8 cellular contexts compared by ENCODE assay signal in the genomic region with DNA sequence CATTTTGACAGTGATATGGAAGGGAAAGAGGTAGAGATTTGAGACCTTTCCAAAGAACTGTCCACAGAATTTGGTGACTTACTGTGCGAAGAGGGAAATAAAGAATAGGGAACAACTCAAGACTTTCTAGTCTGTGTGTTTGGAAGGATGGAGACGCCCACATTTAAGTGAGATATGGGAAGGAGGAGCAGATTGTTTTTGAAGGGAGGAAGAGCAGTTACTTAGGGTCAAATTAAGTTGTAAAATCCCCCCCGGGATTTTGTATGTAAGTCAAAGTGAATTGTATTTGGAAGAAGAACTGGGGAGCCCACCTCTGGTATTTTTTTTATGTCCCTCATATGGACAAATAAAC. TPM values are rescaled to one million over a fixed set of nuclear protein-coding genes. Genes with fewer than 3 reads are reported as not detected.
DNase-seq lines count a peak whose midpoint lies in the region; ATAC-seq and TF ChIP-seq lines count a peak whose summit lies in the region.

No MANE protein-coding gene starts in this region.

- H3K4me3 ChIP-seq in SK-N-SH (ENCODE audit: low read depth in 2 of 2, low read length in 1 of 2) (peak overlapping the region; percentile 96 to 98), body of pancreas (no peak overlapping the region), lung (peak overlapping the region; percentile 96), urinary bladder (ENCODE audit: low read depth, low read length) (peak overlapping the region; percentile 68)

- no peak for TF ChIP-seq EP300 in SK-N-SH (IDR thresholded peaks at IDR 0.05; ENCODE audit: borderline replicate concordance in 1 of 2, low read depth in 1 of 2, low read length in 1 of 2)

- peak overlapping the region; percentile 81 for H3K4me2 ChIP-seq in SK-N-SH

- no peaks in the 10 kb centered on the region for H3K27me3 ChIP-seq in SK-N-SH (ENCODE audit: insufficient read depth)
- no peaks in the 10 kb centered on the region for H3K27me3 ChIP-seq in body of pancreas
- H3K27me3 ChIP-seq in lung (ENCODE audit: control insufficient read depth, insufficient read depth), result no peaks in the 10 kb centered on the region

- H3K9me3 ChIP-seq in SK-N-SH (no peaks in the 10 kb centered on the region), body of pancreas (no peaks in the 10 kb centered on the region), lung (ENCODE audit: control insufficient read depth in 2 of 2, insufficient read depth in 1 of 2, low read length in 1 of 2) (no peaks in the 10 kb centered on the region)

- peaks cover 14% of the 10 kb centered on the region for H3F3A ChIP-seq in SK-N-SH (replicated peaks; ENCODE audit: insufficient read depth)

- POLR2A ChIA-PET in SK-N-SH (lab: Yijun Ruan, JAX), result interaction anchor here (1.2 to 3.6 kb wide), 2 partner anchors 41 to 153 kb away, joined by 3 to 25 read pairs; partner anchors contain the start of gene HMGB1

- TF ChIP-seq CTCF in SK-N-SH (IDR thresholded peaks at IDR 0.05), result no peak
- no peak for TF ChIP-seq CTCF in body of pancreas (IDR thresholded peaks at IDR 0.05)
- no peak for TF ChIP-seq CTCF in lung (IDR thresholded peaks at IDR 0.05; ENCODE audit: control extremely low read depth, extremely low read depth)

- CTCF ChIA-PET in SK-N-SH (lab: Yijun Ruan, JAX), result interaction anchor here (1.0 to 2.1 kb wide), 3 partner anchors 40 to 504 kb away, joined by 3 to 8 read pairs (median 4); no protein-coding TSS in a partner anchor

- H4K20me1 ChIP-seq in SK-N-SH (ENCODE audit: insufficient read depth), result peaks cover 20% of the 10 kb centered on the region; the same call in 1 of the 2 replicates

- ATAC-seq in SK-N-SH treated with all-trans-retinoic acid at 6 μM for 48 hours (no peak), body of pancreas (no peak), lung (ENCODE audit: insufficient read depth, low FRiP score) (no peak), HG02970 (IDR thresholded peaks at IDR 0.05; ENCODE audit: low FRiP score, unreplicated experiment) (no peak), GM19324 (IDR thresholded peaks at IDR 0.05; ENCODE audit: low FRiP score, unreplicated experiment) (no peak)

- H3K36me3 ChIP-seq in SK-N-SH (replicated peaks in 1 of 2; ENCODE audit: control insufficient read depth in 1 of 2, insufficient read depth in 2 of 2, low read length in 1 of 2), result peaks cover 21 to 28% of the 10 kb centered on the region in 2 experiments
- peaks cover 4 to 5% of the 10 kb centered on the region in 2 donors for H3K36me3 ChIP-seq in body of pancreas (replicated peaks in 1 of 2; ENCODE audit: insufficient read depth in 1 of 2, low read depth in 2 of 2)
- peaks cover 4 to 8% of the 10 kb centered on the region in 2 donors for H3K36me3 ChIP-seq in lung (ENCODE audit: control insufficient read depth in 2 of 2, insufficient read depth in 2 of 2, low read length in 2 of 2)
- H3K36me3 ChIP-seq in urinary bladder (ENCODE audit: insufficient read depth), result no peaks in the 10 kb centered on the region

- TF ChIP-seq POLR2A in body of pancreas (IDR thresholded peaks at IDR 0.05), result no peak

- H3K27ac ChIP-seq in SK-N-SH (ENCODE audit: low read depth in 2 of 2, low read length in 1 of 2) (peak overlapping the region in 1 of 2 experiments; percentile 100; a peak in 2 of 4 replicates), body of pancreas (peak overlapping the region in 3 of 4 donors; percentile 99 to 100 (median 100)), lung (ENCODE audit: low read depth in 1 of 2, low read length in 1 of 2) (no peak overlapping the region), urinary bladder (ENCODE audit: low read depth) (no peak overlapping the region)

- WGBS in SK-N-SH (ENCODE audit: low lambda C conversion rate), result 25% methylated on average over 3 of the region's 3 CpGs
- 20 to 29% methylated on average over 3 of the region's 3 CpGs for WGBS in body of pancreas, 2 donors
- 19 to 30% methylated on average over 3 of the region's 3 CpGs for WGBS in lung, 2 donors
- WGBS in urinary bladder, result 31% methylated on average over 3 of the region's 3 CpGs

- H3K4me1 ChIP-seq in SK-N-SH (ENCODE audit: control insufficient read depth in 1 of 2, insufficient read depth in 2 of 2, low read depth in 1 of 2, low read length in 1 of 2) (peaks cover 14% of the 10 kb centered on the region in 2 experiments; a peak in 3 of 4 replicates), body of pancreas (peaks cover 29% of the 10 kb centered on the region), lung (ENCODE audit: control insufficient read depth in 2 of 2, insufficient read depth in 2 of 2, low read length in 2 of 2) (peaks cover 2 to 6% of the 10 kb centered on the region in 2 donors), urinary bladder (ENCODE audit: insufficient read depth) (peaks cover 2% of the 10 kb centered on the region)

- DNase-seq in SK-N-SH, result no peak
- DNase-seq in body of pancreas, result no peak
- no peak for DNase-seq in lung (ENCODE audit: low spot score)
- no peak for DNase-seq in occipital lobe (lab: John Stamatoyannopoulos, UW)

- H3K9me2 ChIP-seq in SK-N-SH, result no peaks in the 10 kb centered on the region

- intact Hi-C loops in body of pancreas (cut with DNase I), result loop anchor here (10.0 kb wide), 1 partner anchor 154 kb away; the partner anchor contains the start of gene HMGB1

- H3K9ac ChIP-seq in SK-N-SH, result peak overlapping the region; percentile 85

- no peak overlapping the region for H2AFZ ChIP-seq in SK-N-SH (ENCODE audit: low read depth)

- TF ChIP-seq RAD21 in SK-N-SH (IDR thresholded peaks at IDR 0.05; ENCODE audit: low read length), result no peak

- peaks cover 90% of the 10 kb centered on the region for H3K79me2 ChIP-seq in SK-N-SH (ENCODE audit: insufficient read depth)

TF ChIP-seq in SK-N-SH, 30 proteins besides CTCF, POLR2A, EP300 and RAD21 (continues in another document):
- TF ChIP-seq GABPA (IDR thresholded peaks at IDR 0.05; ENCODE audit: low read depth), result no peak
- no peak for TF ChIP-seq SIN3A (IDR thresholded peaks at IDR 0.05; ENCODE audit: borderline replicate concordance, low read depth, low read length)
- no peak for TF ChIP-seq MEF2A (IDR thresholded peaks at IDR 0.05; ENCODE audit: borderline replicate concordance, low read depth)
- TF ChIP-seq GATA2 (CRISPR knock-in tag; IDR thresholded peaks at IDR 0.05), result no peak

TF ChIP-seq in SK-N-SH treated with all-trans-retinoic acid at 6 μM for 48 hours, 23 proteins besides CTCF, POLR2A, EP300 and RAD21 (continues in another document):
- TF ChIP-seq, protein P1, sequence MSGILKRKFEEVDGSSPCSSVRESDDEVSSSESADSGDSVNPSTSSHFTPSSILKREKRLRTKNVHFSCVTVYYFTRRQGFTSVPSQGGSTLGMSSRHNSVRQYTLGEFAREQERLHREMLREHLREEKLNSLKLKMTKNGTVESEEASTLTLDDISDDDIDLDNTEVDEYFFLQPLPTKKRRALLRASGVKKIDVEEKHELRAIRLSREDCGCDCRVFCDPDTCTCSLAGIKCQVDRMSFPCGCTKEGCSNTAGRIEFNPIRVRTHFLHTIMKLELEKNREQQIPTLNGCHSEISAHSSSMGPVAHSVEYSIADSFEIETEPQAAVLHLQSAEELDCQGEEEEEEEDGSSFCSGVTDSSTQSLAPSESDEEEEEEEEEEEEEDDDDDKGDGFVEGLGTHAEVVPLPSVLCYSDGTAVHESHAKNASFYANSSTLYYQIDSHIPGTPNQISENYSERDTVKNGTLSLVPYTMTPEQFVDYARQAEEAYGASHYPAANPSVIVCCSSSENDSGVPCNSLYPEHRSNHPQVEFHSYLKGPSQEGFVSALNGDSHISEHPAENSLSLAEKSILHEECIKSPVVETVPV (CRISPR knock-in tag; IDR thresholded peaks at IDR 0.05), result no peak
- TF ChIP-seq ZFP30 (CRISPR knock-in tag; IDR thresholded peaks at IDR 0.05) (no peak), ZNF70 (CRISPR knock-in tag; IDR thresholded peaks at IDR 0.05) (no peak), CREB5 (CRISPR knock-in tag; IDR thresholded peaks at IDR 0.05; ENCODE audit: low read depth) (no peak), ARNTL (CRISPR knock-in tag; IDR thresholded peaks at IDR 0.05; ENCODE audit: borderline replicate concordance, low read depth) (no peak), TCF4 (CRISPR knock-in tag; IDR thresholded peaks at IDR 0.05; ENCODE audit: borderline replicate concordance) (no peak), PATZ1 (CRISPR knock-in tag; IDR thresholded peaks at IDR 0.05; ENCODE audit: borderline replicate concordance) (no peak), PPARA (CRISPR knock-in tag; IDR thresholded peaks at IDR 0.05; ENCODE audit: borderline replicate concordance) (no peak), ZNF565 (CRISPR knock-in tag; conservative IDR thresholded peaks at IDR 0.05; ENCODE audit: low read depth) (no peak), ZNF8 (CRISPR knock-in tag; IDR thresholded peaks at IDR 0.05) (no peak), OSR1 (CRISPR knock-in tag; IDR thresholded peaks at IDR 0.05) (no peak)

RNA-seq across cellular contexts. Expression of gene USPL1, which starts 1.2 kb away (rescaled TPM):
- polyA plus RNA-seq in SK-N-SH (2012; rRNA removed) (6.4 and 9.2 TPM in 2 replicates), lung (1 to 10 TPM; 8.5 to 9.7 TPM), urinary bladder (14.5 TPM)
- polyA plus RNA-seq in SK-N-SH (2012; cell fraction: cytosol; rRNA removed), result 8.1 and 9.0 TPM in 2 replicates
- polyA plus RNA-seq in SK-N-SH (2012; cell fraction: nucleus; rRNA removed), result 12.4 and 22.4 TPM in 2 replicates
- total RNA-seq in body of pancreas (10 to 100 TPM; 10.9 to 14.5 TPM), lung (10 to 100 TPM; 13.4 to 31.9 TPM), urinary bladder (31.6 TPM), occipital lobe (46.9 TPM)

Comparison
In these comparisons a context has a peak if more than half of its experiments do, and no peak if none do; other contexts are left out.
1. H3K27ac ChIP-seq: peak in body of pancreas (3 of 4); none in lung (0 of 2) and urinary bladder (single experiment).
2. H3K4me3 ChIP-seq: peak in SK-N-SH (2 of 2), lung (single experiment) and urinary bladder (single experiment); none in body of pancreas (0 of 2).